17 cellular contexts compared by ENCODE assay signal in the genomic region with DNA sequence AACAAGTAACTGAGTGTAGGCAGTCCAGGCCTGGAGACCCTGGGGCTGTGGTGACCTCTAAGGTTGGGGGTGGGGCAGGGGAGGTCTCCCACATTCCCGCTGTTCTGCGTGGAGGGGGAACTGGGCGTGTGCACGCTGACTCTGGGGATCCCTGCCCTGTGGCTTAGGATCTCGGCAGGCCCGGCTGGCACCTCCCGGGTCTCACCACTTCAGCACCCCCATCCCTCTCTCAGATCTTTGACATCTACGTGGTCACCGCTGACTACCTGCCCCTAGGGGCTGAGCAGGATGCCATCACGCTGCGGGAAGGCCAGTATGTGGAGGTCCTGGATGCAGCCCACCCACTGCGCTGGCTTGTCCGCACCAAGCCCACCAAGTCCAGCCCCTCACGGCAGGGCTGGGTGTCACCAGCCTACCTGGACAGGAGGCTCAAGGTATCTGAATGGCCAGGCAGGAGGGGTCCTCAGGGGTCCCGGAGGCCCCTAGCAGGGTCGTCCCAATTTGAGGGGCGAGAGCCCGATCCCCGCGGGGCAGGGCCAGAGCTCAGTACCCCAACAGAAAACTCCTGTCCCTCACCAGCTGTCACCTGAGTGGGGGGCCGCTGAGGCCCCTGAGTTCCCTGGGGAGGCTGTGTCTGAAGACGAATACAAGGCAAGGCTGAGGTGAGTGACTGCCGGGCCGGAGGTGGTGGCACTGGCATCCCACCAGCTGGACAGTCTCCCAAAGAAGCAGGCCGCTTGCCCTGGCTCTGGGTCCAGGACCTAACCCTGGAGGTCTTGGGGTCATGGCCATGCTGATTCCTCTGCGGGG.
DNase-seq lines count a peak whose midpoint lies in the region; ATAC-seq and TF ChIP-seq lines count a peak whose summit lies in the region.
"Had no signal": no experiment of that assay in that cellular context is flagged by ENCODE, and none has a peak within 500 bp of the region (broad histone marks: within the 10 kb centered on the region; RNA-seq: fewer than 3 reads in every experiment).

No MANE protein-coding gene starts in this region.

- no peaks in the 10 kb centered on the region for H3K4me1 Mint-ChIP-seq in natural killer cell treated with Interleukin-12 subunit alpha and Interleukin-12 subunit beta and Interleukin-15 and Interleukin-18, amount 100 ng/mL, for 72 hours (ENCODE audit: low read depth in 2 of 2)
- H3K4me1 Mint-ChIP-seq in natural killer cell, result no peaks in the 10 kb centered on the region
- H3K4me1 Mint-ChIP-seq: CD8-positive, alpha-beta memory T cell; naive thymus-derived CD4-positive, alpha-beta T cell had no signal

- TF ChIP-seq CTCF in natural killer cell (IDR thresholded peaks at IDR 0.05), result no peak

- no peak overlapping the region for H3K27ac Mint-ChIP-seq in natural killer cell treated with Interleukin-12 subunit alpha and Interleukin-12 subunit beta and Interleukin-15 and Interleukin-18, amount 100 ng/mL, for 72 hours
- H3K27ac Mint-ChIP-seq in natural killer cell, result no peak overlapping the region
- H3K27ac Mint-ChIP-seq: CD8-positive, alpha-beta memory T cell had no signal

- intact Hi-C loops in natural killer cell (cut with micrococcal nuclease), result no loop called here
- intact Hi-C loops in left ventricle myocardium superior (cut with micrococcal nuclease), result no loop called here
- intact Hi-C loops in posterior cingulate gyrus (cut with DNase I), result no loop called here

- DNase-seq in natural killer cell treated with Interleukin-12 subunit alpha and Interleukin-12 subunit beta and Interleukin-15 and Interleukin-18, amount 100 ng/mL, for 72 hours (ENCODE audit: low spot score), result peak; percentile 50
- DNase-seq in natural killer cell (no peak), left ventricle myocardium superior (peak; percentile 32), posterior cingulate gyrus (peak in 8 of 10 donors; percentile 1 to 69 (median 10)), mucosa of gallbladder (ENCODE audit: low spot score) (no peak), RPMI8226 (no peak), ecto neural progenitor cell (ENCODE audit: low spot score) (no peak)
- DNase-seq: activated naive CD4-positive, alpha-beta T cell treated with Interleukin-2 at 50 U/mL for 16 hours; DMS79 treated with DMSO at 0.1 percent for 48 hours; KG1; MV-4-11; naive thymus-derived CD4-positive, alpha-beta T cell; NCI-H187; NCI-H345; SK-N-SH had no signal

- no peaks in the 10 kb centered on the region for H3K36me3 Mint-ChIP-seq in natural killer cell treated with Interleukin-12 subunit alpha and Interleukin-12 subunit beta and Interleukin-15 and Interleukin-18, amount 100 ng/mL, for 72 hours
- no peaks in the 10 kb centered on the region for H3K36me3 Mint-ChIP-seq in natural killer cell

- H3K27me3 Mint-ChIP-seq in natural killer cell treated with Interleukin-12 subunit alpha and Interleukin-12 subunit beta and Interleukin-15 and Interleukin-18, amount 100 ng/mL, for 72 hours, result no peaks in the 10 kb centered on the region
- H3K27me3 Mint-ChIP-seq in natural killer cell (ENCODE audit: low read depth in 2 of 2), result no peaks in the 10 kb centered on the region
- H3K27me3 Mint-ChIP-seq: CD8-positive, alpha-beta memory T cell; naive thymus-derived CD4-positive, alpha-beta T cell had no signal

- no peaks in the 10 kb centered on the region for H3K9me3 Mint-ChIP-seq in natural killer cell treated with Interleukin-12 subunit alpha and Interleukin-12 subunit beta and Interleukin-15 and Interleukin-18, amount 100 ng/mL, for 72 hours
- no peaks in the 10 kb centered on the region for H3K9me3 Mint-ChIP-seq in natural killer cell
- H3K9me3 Mint-ChIP-seq: CD8-positive, alpha-beta memory T cell; naive thymus-derived CD4-positive, alpha-beta T cell had no signal

- no peak overlapping the region for H3K4me3 Mint-ChIP-seq in natural killer cell treated with Interleukin-12 subunit alpha and Interleukin-12 subunit beta and Interleukin-15 and Interleukin-18, amount 100 ng/mL, for 72 hours
- H3K4me3 Mint-ChIP-seq in natural killer cell, result no peak overlapping the region
- H3K4me3 Mint-ChIP-seq: CD8-positive, alpha-beta memory T cell; naive thymus-derived CD4-positive, alpha-beta T cell had no signal

- no peak for ATAC-seq in natural killer cell treated with Interleukin-12 subunit alpha and Interleukin-12 subunit beta and Interleukin-15 and Interleukin-18, amount 100 ng/mL, for 72 hours
- no peak for ATAC-seq in natural killer cell
- peak; percentile 7 for ATAC-seq in left ventricle myocardium superior
- ATAC-seq: naive thymus-derived CD4-positive, alpha-beta T cell; Panc1 had no signal

Comparison
In these comparisons a context has a peak if more than half of its experiments do, and no peak if none do; other contexts are left out.
1. DNase-seq: peak in natural killer cell treated with Interleukin-12 subunit alpha and Interleukin-12 subunit beta and Interleukin-15 and Interleukin-18, amount 100 ng/mL, for 72 hours (single experiment), left ventricle myocardium superior (single experiment) and posterior cingulate gyrus (8 of 10); none in natural killer cell (single experiment), mucosa of gallbladder (single experiment), RPMI8226 (single experiment) and ecto neural progenitor cell (single experiment).